1 cellular context compared by ENCODE assay signal in the genomic region with DNA sequence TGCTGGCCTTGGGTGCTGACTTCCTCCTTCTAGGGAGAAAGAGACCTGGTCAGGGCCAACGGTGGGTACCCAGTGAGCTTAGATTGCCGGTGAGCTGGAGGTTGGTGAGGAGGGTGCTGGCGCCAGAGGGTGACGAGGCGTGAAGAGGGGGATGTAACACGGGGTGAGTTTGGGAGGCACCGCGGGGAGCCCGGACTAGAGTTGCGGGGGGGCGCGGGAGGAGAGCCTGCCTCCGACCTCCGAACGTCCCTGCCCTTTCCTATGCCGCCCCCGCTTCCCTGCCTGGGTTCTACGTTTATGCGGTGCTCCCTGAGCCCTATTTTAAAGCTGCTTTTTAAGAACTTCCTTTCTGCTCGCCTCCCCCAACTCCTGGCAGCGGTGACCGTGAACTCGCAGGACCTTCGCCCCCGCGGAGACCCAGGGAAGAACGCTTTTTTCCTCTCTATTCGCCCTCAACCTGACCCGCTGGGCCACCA.
TF ChIP-seq lines count a peak whose summit lies in the region.

No MANE protein-coding gene starts in this region.

TF ChIP-seq in HepG2, 621 proteins besides CTCF, POLR2A, EP300 and RAD21 (continued from another document and continues in another):
- TF ChIP-seq, protein P1, sequence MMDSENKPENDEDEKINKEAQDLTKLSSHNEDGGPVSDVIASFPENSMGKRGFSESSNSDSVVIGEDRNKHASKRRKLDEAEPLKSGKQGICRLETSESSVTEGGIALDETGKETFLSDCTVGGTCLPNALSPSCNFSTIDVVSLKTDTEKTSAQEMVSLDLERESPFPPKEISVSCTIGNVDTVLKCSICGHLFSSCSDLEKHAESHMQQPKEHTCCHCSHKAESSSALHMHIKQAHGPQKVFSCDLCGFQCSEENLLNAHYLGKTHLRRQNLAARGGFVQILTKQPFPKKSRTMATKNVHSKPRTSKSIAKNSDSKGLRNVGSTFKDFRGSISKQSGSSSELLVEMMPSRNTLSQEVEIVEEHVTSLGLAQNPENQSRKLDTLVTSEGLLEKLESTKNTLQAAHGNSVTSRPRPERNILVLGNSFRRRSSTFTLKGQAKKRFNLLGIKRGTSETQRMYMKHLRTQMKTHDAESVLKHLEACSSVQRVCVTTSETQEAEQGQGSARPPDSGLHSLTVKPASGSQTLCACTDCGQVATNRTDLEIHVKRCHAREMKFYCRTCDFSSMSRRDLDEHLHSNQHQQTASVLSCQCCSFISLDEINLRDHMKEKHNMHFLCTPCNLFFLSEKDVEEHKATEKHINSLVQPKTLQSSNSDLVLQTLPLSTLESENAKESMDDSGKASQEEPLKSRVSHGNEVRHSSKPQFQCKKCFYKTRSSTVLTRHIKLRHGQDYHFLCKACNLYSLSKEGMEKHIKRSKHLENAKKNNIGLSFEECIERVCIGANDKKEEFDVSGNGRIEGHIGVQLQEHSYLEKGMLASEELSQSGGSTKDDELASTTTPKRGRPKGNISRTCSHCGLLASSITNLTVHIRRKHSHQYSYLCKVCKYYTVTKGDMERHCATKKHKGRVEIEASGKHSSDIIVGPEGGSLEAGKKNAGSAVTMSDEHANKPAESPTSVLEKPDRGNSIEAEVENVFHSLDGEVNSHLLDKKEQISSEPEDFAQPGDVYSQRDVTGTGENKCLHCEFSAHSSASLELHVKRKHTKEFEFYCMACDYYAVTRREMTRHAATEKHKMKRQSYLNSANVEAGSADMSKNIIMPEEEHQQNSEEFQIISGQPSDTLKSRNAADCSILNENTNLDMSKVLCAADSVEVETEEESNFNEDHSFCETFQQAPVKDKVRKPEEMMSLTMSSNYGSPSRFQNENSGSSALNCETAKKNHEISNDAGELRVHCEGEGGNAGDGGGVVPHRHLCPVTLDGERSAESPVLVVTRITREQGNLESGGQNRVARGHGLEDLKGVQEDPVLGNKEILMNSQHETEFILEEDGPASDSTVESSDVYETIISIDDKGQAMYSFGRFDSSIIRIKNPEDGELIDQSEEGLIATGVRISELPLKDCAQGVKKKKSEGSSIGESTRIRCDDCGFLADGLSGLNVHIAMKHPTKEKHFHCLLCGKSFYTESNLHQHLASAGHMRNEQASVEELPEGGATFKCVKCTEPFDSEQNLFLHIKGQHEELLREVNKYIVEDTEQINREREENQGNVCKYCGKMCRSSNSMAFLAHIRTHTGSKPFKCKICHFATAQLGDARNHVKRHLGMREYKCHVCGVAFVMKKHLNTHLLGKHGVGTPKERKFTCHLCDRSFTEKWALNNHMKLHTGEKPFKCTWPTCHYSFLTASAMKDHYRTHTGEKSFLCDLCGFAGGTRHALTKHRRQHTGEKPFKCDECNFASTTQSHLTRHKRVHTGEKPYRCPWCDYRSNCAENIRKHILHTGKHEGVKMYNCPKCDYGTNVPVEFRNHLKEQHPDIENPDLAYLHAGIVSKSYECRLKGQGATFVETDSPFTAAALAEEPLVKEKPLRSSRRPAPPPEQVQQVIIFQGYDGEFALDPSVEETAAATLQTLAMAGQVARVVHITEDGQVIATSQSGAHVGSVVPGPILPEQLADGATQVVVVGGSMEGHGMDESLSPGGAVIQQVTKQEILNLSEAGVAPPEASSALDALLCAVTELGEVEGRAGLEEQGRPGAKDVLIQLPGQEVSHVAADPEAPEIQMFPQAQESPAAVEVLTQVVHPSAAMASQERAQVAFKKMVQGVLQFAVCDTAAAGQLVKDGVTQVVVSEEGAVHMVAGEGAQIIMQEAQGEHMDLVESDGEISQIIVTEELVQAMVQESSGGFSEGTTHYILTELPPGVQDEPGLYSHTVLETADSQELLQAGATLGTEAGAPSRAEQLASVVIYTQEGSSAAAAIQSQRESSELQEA (CRISPR knock-in tag; IDR thresholded peaks at IDR 0.05; ENCODE audit: not compliant biosample characterization): no peak
- no peak for TF ChIP-seq AGO2 (optimal IDR thresholded peaks at IDR 0.05; ENCODE audit: low read depth, low read length)
- TF ChIP-seq, protein P2, sequence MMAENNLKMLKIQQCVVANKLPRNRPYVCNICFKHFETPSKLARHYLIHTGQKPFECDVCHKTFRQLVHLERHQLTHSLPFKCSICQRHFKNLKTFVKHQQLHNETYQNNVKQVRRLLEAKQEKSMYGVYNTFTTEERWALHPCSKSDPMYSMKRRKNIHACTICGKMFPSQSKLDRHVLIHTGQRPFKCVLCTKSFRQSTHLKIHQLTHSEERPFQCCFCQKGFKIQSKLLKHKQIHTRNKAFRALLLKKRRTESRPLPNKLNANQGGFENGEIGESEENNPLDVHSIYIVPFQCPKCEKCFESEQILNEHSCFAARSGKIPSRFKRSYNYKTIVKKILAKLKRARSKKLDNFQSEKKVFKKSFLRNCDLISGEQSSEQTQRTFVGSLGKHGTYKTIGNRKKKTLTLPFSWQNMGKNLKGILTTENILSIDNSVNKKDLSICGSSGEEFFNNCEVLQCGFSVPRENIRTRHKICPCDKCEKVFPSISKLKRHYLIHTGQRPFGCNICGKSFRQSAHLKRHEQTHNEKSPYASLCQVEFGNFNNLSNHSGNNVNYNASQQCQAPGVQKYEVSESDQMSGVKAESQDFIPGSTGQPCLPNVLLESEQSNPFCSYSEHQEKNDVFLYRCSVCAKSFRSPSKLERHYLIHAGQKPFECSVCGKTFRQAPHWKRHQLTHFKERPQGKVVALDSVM (CRISPR knock-in tag; IDR thresholded peaks at IDR 0.05): no peak
- TF ChIP-seq ZNF484 (CRISPR knock-in tag; IDR thresholded peaks at IDR 0.05; ENCODE audit: borderline replicate concordance, low read depth): no peak
- no peak for TF ChIP-seq ZNF749 (CRISPR knock-in tag; IDR thresholded peaks at IDR 0.05; ENCODE audit: borderline replicate concordance)
- TF ChIP-seq CBX1 (IDR thresholded peaks at IDR 0.05; ENCODE audit: low read depth): no peak
- no peak for TF ChIP-seq ZNF205 (CRISPR knock-in tag; IDR thresholded peaks at IDR 0.05)
- TF ChIP-seq ZNF674 (CRISPR knock-in tag; IDR thresholded peaks at IDR 0.05; ENCODE audit: low read depth): no peak
- no peak; the same call in 1 of the 2 replicates for TF ChIP-seq TOPORS (CRISPR knock-in tag; IDR thresholded peaks at IDR 0.05)
- no peak for TF ChIP-seq ESRRA (CRISPR knock-in tag; IDR thresholded peaks at IDR 0.05; ENCODE audit: low read depth)
- TF ChIP-seq NFYC (CRISPR knock-in tag; IDR thresholded peaks at IDR 0.05): no peak
- TF ChIP-seq SAFB2 (CRISPR knock-in tag; IDR thresholded peaks at IDR 0.05; ENCODE audit: borderline replicate concordance, low read depth): no peak
- TF ChIP-seq ZNF878 (CRISPR knock-in tag; IDR thresholded peaks at IDR 0.05): no peak
- TF ChIP-seq, protein P3, sequence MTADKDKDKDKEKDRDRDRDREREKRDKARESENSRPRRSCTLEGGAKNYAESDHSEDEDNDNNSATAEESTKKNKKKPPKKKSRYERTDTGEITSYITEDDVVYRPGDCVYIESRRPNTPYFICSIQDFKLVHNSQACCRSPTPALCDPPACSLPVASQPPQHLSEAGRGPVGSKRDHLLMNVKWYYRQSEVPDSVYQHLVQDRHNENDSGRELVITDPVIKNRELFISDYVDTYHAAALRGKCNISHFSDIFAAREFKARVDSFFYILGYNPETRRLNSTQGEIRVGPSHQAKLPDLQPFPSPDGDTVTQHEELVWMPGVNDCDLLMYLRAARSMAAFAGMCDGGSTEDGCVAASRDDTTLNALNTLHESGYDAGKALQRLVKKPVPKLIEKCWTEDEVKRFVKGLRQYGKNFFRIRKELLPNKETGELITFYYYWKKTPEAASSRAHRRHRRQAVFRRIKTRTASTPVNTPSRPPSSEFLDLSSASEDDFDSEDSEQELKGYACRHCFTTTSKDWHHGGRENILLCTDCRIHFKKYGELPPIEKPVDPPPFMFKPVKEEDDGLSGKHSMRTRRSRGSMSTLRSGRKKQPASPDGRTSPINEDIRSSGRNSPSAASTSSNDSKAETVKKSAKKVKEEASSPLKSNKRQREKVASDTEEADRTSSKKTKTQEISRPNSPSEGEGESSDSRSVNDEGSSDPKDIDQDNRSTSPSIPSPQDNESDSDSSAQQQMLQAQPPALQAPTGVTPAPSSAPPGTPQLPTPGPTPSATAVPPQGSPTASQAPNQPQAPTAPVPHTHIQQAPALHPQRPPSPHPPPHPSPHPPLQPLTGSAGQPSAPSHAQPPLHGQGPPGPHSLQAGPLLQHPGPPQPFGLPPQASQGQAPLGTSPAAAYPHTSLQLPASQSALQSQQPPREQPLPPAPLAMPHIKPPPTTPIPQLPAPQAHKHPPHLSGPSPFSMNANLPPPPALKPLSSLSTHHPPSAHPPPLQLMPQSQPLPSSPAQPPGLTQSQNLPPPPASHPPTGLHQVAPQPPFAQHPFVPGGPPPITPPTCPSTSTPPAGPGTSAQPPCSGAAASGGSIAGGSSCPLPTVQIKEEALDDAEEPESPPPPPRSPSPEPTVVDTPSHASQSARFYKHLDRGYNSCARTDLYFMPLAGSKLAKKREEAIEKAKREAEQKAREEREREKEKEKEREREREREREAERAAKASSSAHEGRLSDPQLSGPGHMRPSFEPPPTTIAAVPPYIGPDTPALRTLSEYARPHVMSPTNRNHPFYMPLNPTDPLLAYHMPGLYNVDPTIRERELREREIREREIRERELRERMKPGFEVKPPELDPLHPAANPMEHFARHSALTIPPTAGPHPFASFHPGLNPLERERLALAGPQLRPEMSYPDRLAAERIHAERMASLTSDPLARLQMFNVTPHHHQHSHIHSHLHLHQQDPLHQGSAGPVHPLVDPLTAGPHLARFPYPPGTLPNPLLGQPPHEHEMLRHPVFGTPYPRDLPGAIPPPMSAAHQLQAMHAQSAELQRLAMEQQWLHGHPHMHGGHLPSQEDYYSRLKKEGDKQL (CRISPR knock-in tag; IDR thresholded peaks at IDR 0.05; ENCODE audit: low read depth): no peak
- TF ChIP-seq MBD4 (IDR thresholded peaks at IDR 0.05; ENCODE audit: borderline replicate concordance, low read length): no peak
- TF ChIP-seq NFYB (CRISPR knock-in tag; IDR thresholded peaks at IDR 0.05): no peak
- no peak for TF ChIP-seq ZFP90 (CRISPR knock-in tag; IDR thresholded peaks at IDR 0.05; ENCODE audit: borderline replicate concordance)
- TF ChIP-seq, protein P4, sequence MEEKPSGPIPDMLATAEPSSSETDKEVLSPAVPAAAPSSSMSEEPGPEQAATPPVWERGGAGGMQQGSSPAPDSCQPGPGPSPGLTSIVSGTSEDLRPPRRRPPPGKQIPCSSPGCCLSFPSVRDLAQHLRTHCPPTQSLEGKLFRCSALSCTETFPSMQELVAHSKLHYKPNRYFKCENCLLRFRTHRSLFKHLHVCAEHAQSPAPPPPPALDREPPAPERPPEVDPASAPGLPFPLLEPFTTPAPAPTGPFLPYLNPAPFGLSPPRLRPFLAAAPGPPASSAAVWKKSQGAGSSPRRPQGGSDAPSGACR (CRISPR knock-in tag; IDR thresholded peaks at IDR 0.05): 0 out of 2 replicates have a peak, but pooled peaks have one; percentile 43
- TF ChIP-seq, protein P5, sequence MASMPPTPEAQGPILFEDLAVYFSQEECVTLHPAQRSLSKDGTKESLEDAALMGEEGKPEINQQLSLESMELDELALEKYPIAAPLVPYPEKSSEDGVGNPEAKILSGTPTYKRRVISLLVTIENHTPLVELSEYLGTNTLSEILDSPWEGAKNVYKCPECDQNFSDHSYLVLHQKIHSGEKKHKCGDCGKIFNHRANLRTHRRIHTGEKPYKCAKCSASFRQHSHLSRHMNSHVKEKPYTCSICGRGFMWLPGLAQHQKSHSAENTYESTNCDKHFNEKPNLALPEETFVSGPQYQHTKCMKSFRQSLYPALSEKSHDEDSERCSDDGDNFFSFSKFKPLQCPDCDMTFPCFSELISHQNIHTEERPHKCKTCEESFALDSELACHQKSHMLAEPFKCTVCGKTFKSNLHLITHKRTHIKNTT (CRISPR knock-in tag; IDR thresholded peaks at IDR 0.05): no peak
- no peak for TF ChIP-seq AGO1 (IDR thresholded peaks at IDR 0.05; ENCODE audit: low read depth, low read length, poor library complexity, severe bottlenecking)
- TF ChIP-seq ZNF460 (CRISPR knock-in tag; IDR thresholded peaks at IDR 0.05; ENCODE audit: borderline replicate concordance): no peak
- TF ChIP-seq MTA3 (CRISPR knock-in tag; IDR thresholded peaks at IDR 0.05): no peak
- TF ChIP-seq, protein P6, sequence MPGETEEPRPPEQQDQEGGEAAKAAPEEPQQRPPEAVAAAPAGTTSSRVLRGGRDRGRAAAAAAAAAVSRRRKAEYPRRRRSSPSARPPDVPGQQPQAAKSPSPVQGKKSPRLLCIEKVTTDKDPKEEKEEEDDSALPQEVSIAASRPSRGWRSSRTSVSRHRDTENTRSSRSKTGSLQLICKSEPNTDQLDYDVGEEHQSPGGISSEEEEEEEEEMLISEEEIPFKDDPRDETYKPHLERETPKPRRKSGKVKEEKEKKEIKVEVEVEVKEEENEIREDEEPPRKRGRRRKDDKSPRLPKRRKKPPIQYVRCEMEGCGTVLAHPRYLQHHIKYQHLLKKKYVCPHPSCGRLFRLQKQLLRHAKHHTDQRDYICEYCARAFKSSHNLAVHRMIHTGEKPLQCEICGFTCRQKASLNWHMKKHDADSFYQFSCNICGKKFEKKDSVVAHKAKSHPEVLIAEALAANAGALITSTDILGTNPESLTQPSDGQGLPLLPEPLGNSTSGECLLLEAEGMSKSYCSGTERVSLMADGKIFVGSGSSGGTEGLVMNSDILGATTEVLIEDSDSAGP (CRISPR knock-in tag; IDR thresholded peaks at IDR 0.05; ENCODE audit: borderline replicate concordance): peak; percentile 54; the same call in 1 of the 2 replicates
- TF ChIP-seq, protein P7, sequence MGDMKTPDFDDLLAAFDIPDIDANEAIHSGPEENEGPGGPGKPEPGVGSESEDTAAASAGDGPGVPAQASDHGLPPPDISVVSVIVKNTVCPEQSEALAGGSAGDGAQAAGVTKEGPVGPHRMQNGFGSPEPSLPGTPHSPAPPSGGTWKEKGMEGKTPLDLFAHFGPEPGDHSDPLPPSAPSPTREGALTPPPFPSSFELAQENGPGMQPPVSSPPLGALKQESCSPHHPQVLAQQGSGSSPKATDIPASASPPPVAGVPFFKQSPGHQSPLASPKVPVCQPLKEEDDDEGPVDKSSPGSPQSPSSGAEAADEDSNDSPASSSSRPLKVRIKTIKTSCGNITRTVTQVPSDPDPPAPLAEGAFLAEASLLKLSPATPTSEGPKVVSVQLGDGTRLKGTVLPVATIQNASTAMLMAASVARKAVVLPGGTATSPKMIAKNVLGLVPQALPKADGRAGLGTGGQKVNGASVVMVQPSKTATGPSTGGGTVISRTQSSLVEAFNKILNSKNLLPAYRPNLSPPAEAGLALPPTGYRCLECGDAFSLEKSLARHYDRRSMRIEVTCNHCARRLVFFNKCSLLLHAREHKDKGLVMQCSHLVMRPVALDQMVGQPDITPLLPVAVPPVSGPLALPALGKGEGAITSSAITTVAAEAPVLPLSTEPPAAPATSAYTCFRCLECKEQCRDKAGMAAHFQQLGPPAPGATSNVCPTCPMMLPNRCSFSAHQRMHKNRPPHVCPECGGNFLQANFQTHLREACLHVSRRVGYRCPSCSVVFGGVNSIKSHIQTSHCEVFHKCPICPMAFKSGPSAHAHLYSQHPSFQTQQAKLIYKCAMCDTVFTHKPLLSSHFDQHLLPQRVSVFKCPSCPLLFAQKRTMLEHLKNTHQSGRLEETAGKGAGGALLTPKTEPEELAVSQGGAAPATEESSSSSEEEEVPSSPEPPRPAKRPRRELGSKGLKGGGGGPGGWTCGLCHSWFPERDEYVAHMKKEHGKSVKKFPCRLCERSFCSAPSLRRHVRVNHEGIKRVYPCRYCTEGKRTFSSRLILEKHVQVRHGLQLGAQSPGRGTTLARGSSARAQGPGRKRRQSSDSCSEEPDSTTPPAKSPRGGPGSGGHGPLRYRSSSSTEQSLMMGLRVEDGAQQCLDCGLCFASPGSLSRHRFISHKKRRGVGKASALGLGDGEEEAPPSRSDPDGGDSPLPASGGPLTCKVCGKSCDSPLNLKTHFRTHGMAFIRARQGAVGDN (CRISPR knock-in tag; IDR thresholded peaks at IDR 0.05): peak; percentile 70
- no peak for TF ChIP-seq ZSCAN31 (CRISPR knock-in tag; IDR thresholded peaks at IDR 0.05; ENCODE audit: low read depth)
- TF ChIP-seq BORCS8-MEF2B (CRISPR knock-in tag; IDR thresholded peaks at IDR 0.05): 0 out of 2 replicates have a peak, but pooled peaks have one; percentile 47
